In the genomic region with DNA sequence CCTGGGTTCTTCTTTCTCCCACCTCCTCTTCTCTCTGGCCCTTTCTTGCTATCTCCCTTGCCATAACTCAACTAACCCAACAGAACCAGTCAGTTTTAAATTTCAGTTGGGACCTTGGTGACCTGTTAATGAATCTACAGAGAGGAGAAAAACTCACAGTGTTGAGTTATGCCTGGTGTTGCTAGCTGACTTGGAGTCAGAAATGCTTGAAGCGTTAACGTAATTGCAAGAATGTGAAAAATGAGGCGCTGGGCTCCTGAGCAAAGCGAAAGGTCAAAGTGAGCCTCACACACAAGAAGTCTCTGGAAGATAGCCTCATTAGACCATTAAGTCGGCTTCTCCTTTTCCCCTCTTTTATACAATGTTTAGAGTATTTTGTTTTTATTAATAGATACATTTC, we compare ENCODE assay signal across 1 cellular context.
TF ChIP-seq lines count a peak whose summit lies in the region.

No MANE protein-coding gene starts in this region.

TF ChIP-seq in WTC11, 78 proteins besides CTCF, POLR2A, EP300 and RAD21 (continued from another document):
- TF ChIP-seq, protein P1, sequence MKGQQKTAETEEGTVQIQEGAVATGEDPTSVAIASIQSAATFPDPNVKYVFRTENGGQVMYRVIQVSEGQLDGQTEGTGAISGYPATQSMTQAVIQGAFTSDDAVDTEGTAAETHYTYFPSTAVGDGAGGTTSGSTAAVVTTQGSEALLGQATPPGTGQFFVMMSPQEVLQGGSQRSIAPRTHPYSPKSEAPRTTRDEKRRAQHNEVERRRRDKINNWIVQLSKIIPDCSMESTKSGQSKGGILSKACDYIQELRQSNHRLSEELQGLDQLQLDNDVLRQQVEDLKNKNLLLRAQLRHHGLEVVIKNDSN (CRISPR knock-in tag; IDR thresholded peaks at IDR 0.05), result no peak
- TF ChIP-seq JAZF1 (CRISPR knock-in tag; IDR thresholded peaks at IDR 0.05), result no peak
- TF ChIP-seq GRHL2 (CRISPR knock-in tag; IDR thresholded peaks at IDR 0.05; ENCODE audit: insufficient replicate concordance, severe bottlenecking), result no peak
- TF ChIP-seq PREB (CRISPR knock-in tag; IDR thresholded peaks at IDR 0.05; ENCODE audit: borderline replicate concordance), result no peak
- no peak for TF ChIP-seq ATF6 (CRISPR knock-in tag; IDR thresholded peaks at IDR 0.05)
- no peak for TF ChIP-seq ZNF512 (CRISPR knock-in tag; IDR thresholded peaks at IDR 0.05; ENCODE audit: borderline replicate concordance)
- no peak for TF ChIP-seq NFATC4 (CRISPR knock-in tag; IDR thresholded peaks at IDR 0.05)
